1 cellular context compared by ENCODE assay signal in genomic region chr2:157786663-157787363, GRCh38.
TF ChIP-seq lines count a peak whose summit lies in the region.

No MANE protein-coding gene starts in this region.

TF ChIP-seq in K562, 482 proteins besides CTCF, POLR2A, EP300 and RAD21 (continued from another document and continues in another):
- TF ChIP-seq VEZF1 (CRISPR knock-in tag; IDR thresholded peaks at IDR 0.05) (peak; percentile 75), MEIS2 (IDR thresholded peaks at IDR 0.05; ENCODE audit: partially characterized antibody) (peak; percentile 96), CCNT2 (IDR thresholded peaks at IDR 0.05; ENCODE audit: borderline replicate concordance, extremely low read depth, insufficient read length, low read depth, low read length) (peak; percentile 66), MBD1 (CRISPR knock-in tag; IDR thresholded peaks at IDR 0.05) (no peak), ZNF398 (CRISPR knock-in tag; IDR thresholded peaks at IDR 0.05) (no peak), PPARD (CRISPR knock-in tag; IDR thresholded peaks at IDR 0.05) (no peak), HDAC6 (IDR thresholded peaks at IDR 0.05; ENCODE audit: low read depth, low read length) (no peak), DMBX1 (CRISPR knock-in tag; IDR thresholded peaks at IDR 0.05; ENCODE audit: borderline replicate concordance) (peak; percentile 84), TCF7 (IDR thresholded peaks at IDR 0.05; ENCODE audit: borderline replicate concordance) (no peak), ATF7 (IDR thresholded peaks at IDR 0.05) (peak; percentile 98), SREBF1 (IDR thresholded peaks at IDR 0.05; ENCODE audit: borderline replicate concordance, low read depth, low read length) (no peak), ZNF696 (CRISPR knock-in tag; conservative IDR thresholded peaks at IDR 0.05) (no peak), ZNF41 (CRISPR knock-in tag; conservative IDR thresholded peaks at IDR 0.05) (no peak), SLC30A9 (CRISPR knock-in tag; IDR thresholded peaks at IDR 0.05) (no peak), DLX4 (CRISPR knock-in tag; IDR thresholded peaks at IDR 0.05) (no peak), SIN3B (IDR thresholded peaks at IDR 0.05; ENCODE audit: low read depth) (no peak), TAF15 (IDR thresholded peaks at IDR 0.05; ENCODE audit: low read depth, low read length) (no peak), ZNF232 (CRISPR knock-in tag; IDR thresholded peaks at IDR 0.05) (no peak), ZNF384 (IDR thresholded peaks at IDR 0.05; ENCODE audit: low read depth, low read length) (peak; percentile 100), DEAF1 (CRISPR knock-in tag; IDR thresholded peaks at IDR 0.05) (no peak), ATF3 (IDR thresholded peaks at IDR 0.05) (peak; percentile 99), ATF3 (CRISPR knock-in tag; conservative IDR thresholded peaks at IDR 0.05) (peak; percentile 99), BRCA1 (IDR thresholded peaks at IDR 0.05) (no peak), BRCA1 (CRISPR knock-in tag; IDR thresholded peaks at IDR 0.05) (no peak), DDX20 (tag; IDR thresholded peaks at IDR 0.05; ENCODE audit: low read depth) (no peak), NFIX (CRISPR knock-in tag; IDR thresholded peaks at IDR 0.05; ENCODE audit: low read depth) (no peak), GATAD2B (IDR thresholded peaks at IDR 0.05; ENCODE audit: borderline replicate concordance) (peak; percentile 40; the same call in 1 of the 2 replicates), PCBP1 (IDR thresholded peaks at IDR 0.05; ENCODE audit: low read depth, low read length, poor library complexity, severe bottlenecking) (no peak), LARP7 (IDR thresholded peaks at IDR 0.05) (no peak), ZNF311 (CRISPR knock-in tag; IDR thresholded peaks at IDR 0.05) (no peak), MAZ (CRISPR knock-in tag; conservative IDR thresholded peaks at IDR 0.05 in 1 of 2, IDR thresholded peaks at IDR 0.05 in 1 of 2) (peak in 1 of 2 experiments; percentile 52; a peak in 1 of 4 replicates), POLR2H (tag; IDR thresholded peaks at IDR 0.05; ENCODE audit: low read depth) (peak; percentile 62), MAFG (tag; conservative IDR thresholded peaks at IDR 0.05) (peak; percentile 94), RREB1 (CRISPR knock-in tag; IDR thresholded peaks at IDR 0.05) (no peak), TFE3 (CRISPR knock-in tag; IDR thresholded peaks at IDR 0.05) (no peak), TAF9B (IDR thresholded peaks at IDR 0.05; ENCODE audit: partially characterized antibody) (peak; percentile 63), ZKSCAN3 (CRISPR knock-in tag; IDR thresholded peaks at IDR 0.05) (no peak), AFF4 (CRISPR knock-in tag; IDR thresholded peaks at IDR 0.05) (no peak), CGGBP1 (CRISPR knock-in tag; IDR thresholded peaks at IDR 0.05) (no peak), MCM3 (IDR thresholded peaks at IDR 0.05) (no peak), MEF2D (tag; conservative IDR thresholded peaks at IDR 0.05; ENCODE audit: low read depth) (no peak), ILK (tag; IDR thresholded peaks at IDR 0.05; ENCODE audit: borderline replicate concordance, low read depth) (no peak), ZNF668 (CRISPR knock-in tag; IDR thresholded peaks at IDR 0.05) (0 out of 2 replicates have a peak, but pooled peaks have one; percentile 52), NONO (IDR thresholded peaks at IDR 0.05; ENCODE audit: low read depth in 2 of 2, low read length in 1 of 2) (no peak; a peak in 1 of 4 replicates), MEF2A (IDR thresholded peaks at IDR 0.05; ENCODE audit: control insufficient read depth, low read depth, low read length) (no peak; the same call in 1 of the 2 replicates), MTA2 (IDR thresholded peaks at IDR 0.05; ENCODE audit: low read depth) (peak; percentile 91)
